Comparison of ENCODE assay signal across 8 cellular contexts in genomic region chr19:33303791-33304759, GRCh38. TPM values are rescaled to one million over a fixed set of nuclear protein-coding genes. Genes with fewer than 3 reads are reported as not detected.
DNase-seq lines count a peak whose midpoint lies in the region; ATAC-seq and TF ChIP-seq lines count a peak whose summit lies in the region.

No MANE protein-coding gene starts in this region.

- H3K4me3 Mint-ChIP-seq in activated CD4-positive, alpha-beta T cell treated with anti-CD3 and anti-CD28 coated beads, Interleukin-2, amount 10 ng/mL, durations not matched to agents 24 days and 14 days, result no peak overlapping the region
- H3K4me3 Mint-ChIP-seq in activated CD4-positive, alpha-beta T cell treated with anti-CD3 and anti-CD28 coated beads for 36 hours, result no peak overlapping the region
- peak overlapping the region; percentile 79 for H3K4me3 Mint-ChIP-seq in effector memory CD8-positive, alpha-beta T cell
- H3K4me3 Mint-ChIP-seq in mesothelial cell of epicardium (peak overlapping the region; percentile 71), type B pancreatic cell (peak overlapping the region; percentile 76)

- ATAC-seq in activated CD4-positive, alpha-beta T cell treated with anti-CD3 and anti-CD28 coated beads for 36 hours, result no peak
- ATAC-seq in effector memory CD8-positive, alpha-beta T cell (replicated peaks), result no peak
- no peak for ATAC-seq in HG03095 (IDR thresholded peaks at IDR 0.05; ENCODE audit: unreplicated experiment)

- H3K27me3 Mint-ChIP-seq in activated CD4-positive, alpha-beta T cell treated with anti-CD3 and anti-CD28 coated beads, Interleukin-2, amount 10 ng/mL, durations not matched to agents 24 days and 14 days, result peaks cover 48% of the 10 kb centered on the region
- H3K27me3 Mint-ChIP-seq in activated CD4-positive, alpha-beta T cell treated with anti-CD3 and anti-CD28 coated beads for 36 hours, result peaks cover 32% of the 10 kb centered on the region
- H3K27me3 Mint-ChIP-seq in effector memory CD8-positive, alpha-beta T cell, result peaks cover 10 to 22% of the 10 kb centered on the region in 2 donors
- peaks cover 22% of the 10 kb centered on the region for H3K27me3 Mint-ChIP-seq in mesothelial cell of epicardium (ENCODE audit: low read depth)
- H3K27me3 Mint-ChIP-seq in type B pancreatic cell, result peaks cover 37% of the 10 kb centered on the region

- DNase-seq in activated CD4-positive, alpha-beta T cell treated with anti-CD3 and anti-CD28 coated beads, Interleukin-2, amount 10 ng/mL, durations not matched to agents 24 days and 14 days, result no peak
- no peak for DNase-seq in activated CD4-positive, alpha-beta T cell treated with anti-CD3 and anti-CD28 coated beads for 36 hours
- no peak for DNase-seq in effector memory CD8-positive, alpha-beta T cell
- DNase-seq in mesothelial cell of epicardium (ENCODE audit: low spot score in 2 of 2, unreplicated experiment in 2 of 2) (no peak), type B pancreatic cell (ENCODE audit: extremely low spot score, unreplicated experiment) (no peak), NCI-H2029 (lab: John Stamatoyannopoulos, UW) (no peak), NCI-H2081 treated with DMSO at 0.1 percent for 48 hours (lab: John Stamatoyannopoulos, UW) (no peak)

- POLR2A ChIA-PET in activated CD4-positive, alpha-beta T cell treated with anti-CD3 and anti-CD28 coated beads for 36 hours (lab: Charles Lee), result interaction anchor here (0.6 kb wide), 2 partner anchors 69 to 696 kb away, joined by 3 to 6 read pairs; partner anchors contain the start of gene CEBPG

- TF ChIP-seq CTCF in mesothelial cell of epicardium (IDR thresholded peaks at IDR 0.05; ENCODE audit: unreplicated experiment) (no peak), type B pancreatic cell (conservative IDR thresholded peaks at IDR 0.05) (no peak)

- intact Hi-C loops in activated CD4-positive, alpha-beta T cell treated with anti-CD3 and anti-CD28 coated beads, Interleukin-2, amount 10 ng/mL, durations not matched to agents 24 days and 14 days (cut with micrococcal nuclease), result loop anchor here (2.0 kb wide), 3 partner anchors 23 to 69 kb away; partner anchors contain the start of gene CEBPG
- intact Hi-C loops in activated CD4-positive, alpha-beta T cell treated with anti-CD3 and anti-CD28 coated beads for 36 hours (cut with DNase I, micrococcal nuclease), result loop anchor here (2.0 to 5.0 kb wide), 4 partner anchors 23 to 103 kb away; no protein-coding TSS in a partner anchor

- H3K9me3 Mint-ChIP-seq in activated CD4-positive, alpha-beta T cell treated with anti-CD3 and anti-CD28 coated beads, Interleukin-2, amount 10 ng/mL, durations not matched to agents 24 days and 14 days, result no peaks in the 10 kb centered on the region
- no peaks in the 10 kb centered on the region for H3K9me3 Mint-ChIP-seq in activated CD4-positive, alpha-beta T cell treated with anti-CD3 and anti-CD28 coated beads for 36 hours (ENCODE audit: low read depth)
- no peaks in the 10 kb centered on the region for H3K9me3 Mint-ChIP-seq in effector memory CD8-positive, alpha-beta T cell
- H3K9me3 Mint-ChIP-seq in mesothelial cell of epicardium (no peaks in the 10 kb centered on the region), type B pancreatic cell (no peaks in the 10 kb centered on the region)

- no peaks in the 10 kb centered on the region for H3K36me3 Mint-ChIP-seq in activated CD4-positive, alpha-beta T cell treated with anti-CD3 and anti-CD28 coated beads, Interleukin-2, amount 10 ng/mL, durations not matched to agents 24 days and 14 days (ENCODE audit: low read depth)
- no peaks in the 10 kb centered on the region for H3K36me3 Mint-ChIP-seq in activated CD4-positive, alpha-beta T cell treated with anti-CD3 and anti-CD28 coated beads for 36 hours (ENCODE audit: low read depth)
- H3K36me3 Mint-ChIP-seq in effector memory CD8-positive, alpha-beta T cell (ENCODE audit: insufficient read depth), result peaks cover 9% of the 10 kb centered on the region
- H3K36me3 Mint-ChIP-seq in mesothelial cell of epicardium (no peaks in the 10 kb centered on the region), type B pancreatic cell (no peaks in the 10 kb centered on the region)

- H3K4me1 Mint-ChIP-seq in activated CD4-positive, alpha-beta T cell treated with anti-CD3 and anti-CD28 coated beads, Interleukin-2, amount 10 ng/mL, durations not matched to agents 24 days and 14 days, result no peaks in the 10 kb centered on the region
- H3K4me1 Mint-ChIP-seq in activated CD4-positive, alpha-beta T cell treated with anti-CD3 and anti-CD28 coated beads for 36 hours, result no peaks in the 10 kb centered on the region
- H3K4me1 Mint-ChIP-seq in effector memory CD8-positive, alpha-beta T cell (ENCODE audit: low read depth in 2 of 2), result peaks cover 6 to 8% of the 10 kb centered on the region in 2 donors
- H3K4me1 Mint-ChIP-seq in mesothelial cell of epicardium (peaks cover 34% of the 10 kb centered on the region), type B pancreatic cell (ENCODE audit: unreplicated experiment) (peaks cover 8% of the 10 kb centered on the region)

- CTCF ChIA-PET in activated CD4-positive, alpha-beta T cell treated with anti-CD3 and anti-CD28 coated beads for 36 hours (lab: Charles Lee), result interaction anchor here (0.5 to 1.8 kb wide), 4 partner anchors 10 to 68 kb away, joined by 3 to 5 read pairs (median 4); no protein-coding TSS in a partner anchor

- H3K27ac Mint-ChIP-seq in activated CD4-positive, alpha-beta T cell treated with anti-CD3 and anti-CD28 coated beads, Interleukin-2, amount 10 ng/mL, durations not matched to agents 24 days and 14 days, result peak overlapping the region; percentile 47
- no peak overlapping the region for H3K27ac Mint-ChIP-seq in activated CD4-positive, alpha-beta T cell treated with anti-CD3 and anti-CD28 coated beads for 36 hours
- peak overlapping the region; percentile 9 to 66 for H3K27ac Mint-ChIP-seq in effector memory CD8-positive, alpha-beta T cell
- peak overlapping the region; percentile 12 for H3K27ac Mint-ChIP-seq in mesothelial cell of epicardium
- peak overlapping the region; percentile 91 for H3K27ac Mint-ChIP-seq in type B pancreatic cell

RNA-seq across cellular contexts. Expression of gene CEBPA, which starts 1.7 kb away (rescaled TPM):
- 1.2 and 1.4 TPM in 2 replicates for total RNA-seq in activated CD4-positive, alpha-beta T cell treated with anti-CD3 and anti-CD28 coated beads, Interleukin-2, amount 10 ng/mL, durations not matched to agents 24 days and 14 days
- total RNA-seq in activated CD4-positive, alpha-beta T cell treated with anti-CD3 and anti-CD28 coated beads for 36 hours, result under 1 TPM in 1 of 2 experiments, not detected in 1; 0.11 TPM
- total RNA-seq in mesothelial cell of epicardium (8.5 to 10.1 TPM (median 9.4 TPM) in 3 replicates), type B pancreatic cell (ENCODE audit: low replicate concordance) (24.4 and 50.4 TPM in 2 replicates)

Comparison
In these comparisons a context has a peak if more than half of its experiments do, and no peak if none do; other contexts are left out.
1. H3K4me3 Mint-ChIP-seq: peak in effector memory CD8-positive, alpha-beta T cell (2 of 2), mesothelial cell of epicardium (single experiment) and type B pancreatic cell (single experiment); none in activated CD4-positive, alpha-beta T cell treated with anti-CD3 and anti-CD28 coated beads, Interleukin-2, amount 10 ng/mL, durations not matched to agents 24 days and 14 days (single experiment) and activated CD4-positive, alpha-beta T cell treated with anti-CD3 and anti-CD28 coated beads for 36 hours (single experiment).